8 cellular contexts compared by ENCODE assay signal in the genomic region with DNA sequence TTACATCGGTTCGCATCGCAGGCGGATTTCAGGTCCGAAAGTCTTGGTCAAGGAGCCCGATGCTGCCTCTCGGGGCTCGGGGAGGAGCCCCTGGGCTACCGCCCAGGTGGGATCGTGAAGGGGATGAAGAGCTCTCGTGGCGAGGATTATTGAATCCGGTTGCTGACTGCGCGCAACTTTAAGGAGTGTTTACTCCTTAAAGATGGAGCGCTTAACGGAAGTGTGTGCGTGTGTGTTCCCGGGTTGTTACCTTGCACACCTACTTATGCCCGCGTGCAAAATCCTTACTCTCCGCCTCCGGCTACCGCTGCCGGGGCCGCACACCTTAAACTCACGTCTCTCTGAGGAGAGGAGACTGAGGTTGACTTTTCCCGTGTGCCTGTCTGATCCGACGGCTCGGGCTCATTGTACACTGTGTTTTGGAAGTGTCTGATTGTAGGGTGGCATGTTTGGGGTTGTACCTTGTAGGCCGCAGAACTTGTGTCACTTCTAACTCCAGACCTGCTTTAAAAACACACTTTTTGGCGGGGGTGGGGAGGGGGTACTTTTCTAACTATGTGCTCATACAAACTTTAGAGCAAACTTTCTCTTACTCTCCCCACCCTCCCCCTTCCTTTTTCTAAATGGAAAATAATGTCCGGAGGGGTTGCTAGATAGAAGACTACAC. TPM values are rescaled to one million over a fixed set of nuclear protein-coding genes. Genes with fewer than 3 reads are reported as not detected.
DNase-seq lines count a peak whose midpoint lies in the region; ATAC-seq and TF ChIP-seq lines count a peak whose summit lies in the region.
"Not testable (repeated sequence)": the region's sequence is repeated elsewhere in the genome, so short reads cannot be mapped to it uniquely, and the experiment has no call there.
"Had no signal": no experiment of that assay in that cellular context is flagged by ENCODE, and none has a peak within 500 bp of the region (broad histone marks: within the 10 kb centered on the region; RNA-seq: fewer than 3 reads in every experiment).

No MANE protein-coding gene starts in this region.

- H3K9me3 ChIP-seq in OCI-LY7 (ENCODE audit: low read length); mesodermal cell (ENCODE audit: control insufficient read depth, low read length): not testable (repeated sequence)

- not testable (repeated sequence) for H3K4me3 ChIP-seq in OCI-LY7 (ENCODE audit: low read depth, low read length, poor library complexity, severe bottlenecking)
- peak overlapping the region; percentile 39 for H3K4me3 ChIP-seq in mesodermal cell (ENCODE audit: extremely low read depth, insufficient read depth, low read length, poor library complexity, severe bottlenecking)

- DNase-seq in GM13977 (ENCODE audit: low spot score) (peak; percentile 47), cerebellum (ENCODE audit: low spot score) (peak; percentile 13)
- not testable (repeated sequence) for DNase-seq in OCI-LY7 (ENCODE audit: low spot score); Right ventricle myocardium superior
- DNase-seq in activated T-cell treated with anti-CD3 and anti-CD28 coated beads, Interleukin-2, amount 50 U/mL, for 72 hours: peak; percentile 4 to 26
- DNase-seq in stimulated activated CD4-positive, alpha-beta T cell treated with anti-CD3 and anti-CD28 coated beads, Interleukin-12 subunit alpha, Interleukin-12 subunit beta, amount 100 ng/mL, for 4 hours: peak; percentile 6

- not testable (repeated sequence) for BruUV-seq in OCI-LY7 (replicated peaks; lab: Mats Ljungman, UMichigan)

- peak overlapping the region; percentile 45; the same call in 1 of the 2 replicates for H3K4me2 ChIP-seq in OCI-LY7 (ENCODE audit: low read length)

- H3K27ac ChIP-seq in OCI-LY7 (ENCODE audit: low read depth, low read length, poor library complexity, severe bottlenecking); mesodermal cell (ENCODE audit: low read depth, low read length, severe bottlenecking): not testable (repeated sequence)

- H4K20me1 ChIP-seq in OCI-LY7 (ENCODE audit: insufficient read depth, low read length): not testable (repeated sequence)

- peak overlapping the region; percentile 89 to 92 for H3K4me3 Mint-ChIP-seq in activated T-cell treated with anti-CD3 and anti-CD28 coated beads, Interleukin-2, amount 50 U/mL, for 72 hours

- peaks cover 12% of the 10 kb centered on the region for H3K27me3 Mint-ChIP-seq in activated T-cell treated with anti-CD3 and anti-CD28 coated beads, Interleukin-2, amount 50 U/mL, for 72 hours (ENCODE audit: low read depth)

- not testable (repeated sequence) for H3K36me3 Mint-ChIP-seq in activated T-cell treated with anti-CD3 and anti-CD28 coated beads, Interleukin-2, amount 50 U/mL, for 72 hours (ENCODE audit: insufficient read depth in 2 of 2)

- TF ChIP-seq CTCF in GM13977 (IDR thresholded peaks at IDR 0.05; ENCODE audit: extremely low read depth, insufficient read depth, missing control alignments); OCI-LY7 (conservative IDR thresholded peaks at IDR 0.05; ENCODE audit: low read length): not testable (repeated sequence)

- not testable (repeated sequence) for H3K4me1 ChIP-seq in OCI-LY7 (ENCODE audit: insufficient read depth, low read length, poor library complexity, severe bottlenecking); mesodermal cell (ENCODE audit: control insufficient read depth, insufficient read depth, low read length, poor library complexity, severe bottlenecking)

- POLR2A ChIA-PET in OCI-LY7 (lab: Charles Lee): interaction anchor here (0.6 kb wide), 1 partner anchor 264 kb away, joined by 3 read pairs; no protein-coding TSS in a partner anchor

- H3K79me2 ChIP-seq in OCI-LY7 (ENCODE audit: insufficient read depth, low read depth, low read length): not testable (repeated sequence)

- CTCF ChIA-PET in OCI-LY7 (lab: Charles Lee; ENCODE audit: unreplicated experiment): not testable (repeated sequence)

- WGBS in mesodermal cell (ENCODE audit: insufficient coverage in 2 of 2), 2 experiments: 25 to 33% methylated on average over 22 to 26 of the region's 34 CpGs

- peak; percentile 28 to 30 for ATAC-seq in activated T-cell treated with anti-CD3 and anti-CD28 coated beads, Interleukin-2, amount 50 U/mL, for 72 hours (replicated peaks in 1 of 2)
- ATAC-seq in Right ventricle myocardium superior (ENCODE audit: poor library complexity): peak; percentile 21

- peak overlapping the region; percentile 86 for H3K27ac Mint-ChIP-seq in activated T-cell treated with anti-CD3 and anti-CD28 coated beads, Interleukin-2, amount 50 U/mL, for 72 hours

- not testable (repeated sequence) for H3K9me2 ChIP-seq in OCI-LY7 (ENCODE audit: insufficient read depth, low read length)

- H3K36me3 ChIP-seq in OCI-LY7 (ENCODE audit: insufficient read depth, low read length); mesodermal cell (ENCODE audit: control insufficient read depth, insufficient read depth, low read length): not testable (repeated sequence)

- intact Hi-C loops in OCI-LY7 (cut with micrococcal nuclease; ENCODE audit: unreplicated experiment); Right ventricle myocardium superior (cut with DNase I): not testable (repeated sequence)

- in situ Hi-C loops in GM13977 (cut with MboI; ENCODE audit: low pct_unique_long_range_greater_than_20kb, low sequenced_read_pairs, unreplicated experiment): not testable (repeated sequence)

- H3K4me1 Mint-ChIP-seq in activated T-cell treated with anti-CD3 and anti-CD28 coated beads, Interleukin-2, amount 50 U/mL, for 72 hours (ENCODE audit: low read depth): peaks cover 24% of the 10 kb centered on the region

- not testable (repeated sequence) for H2AFZ ChIP-seq in OCI-LY7 (ENCODE audit: low read length)

- not testable (repeated sequence) for H3K9me3 Mint-ChIP-seq in activated T-cell treated with anti-CD3 and anti-CD28 coated beads, Interleukin-2, amount 50 U/mL, for 72 hours

RNA-seq across cellular contexts. Expression of a gene that starts 38.3 kb away (rescaled TPM):
- total RNA-seq in OCI-LY7 (2014; rRNA removed; shearing (Covaris generic)): not detected in 2 replicates
- total RNA-seq in OCI-LY7 (2022) (0.29 TPM in 1 of 2 replicates, not detected in the other), cerebellum (3.1 TPM), Right ventricle myocardium superior (4.7 TPM)
- total RNA-seq in activated T-cell treated with anti-CD3 and anti-CD28 coated beads, Interleukin-2, amount 50 U/mL, for 72 hours: 10 to 100 TPM; 11.7 to 12.3 TPM
- 12.7 TPM for polyA plus RNA-seq in mesodermal cell (2013, experiment 1 of 2)
- 11.4 TPM for polyA plus RNA-seq in mesodermal cell (2013, experiment 2 of 2)
- total RNA-seq: HepG2 had no signal
- polyA plus RNA-seq: HepG2 had no signal
